Comparison of ENCODE assay signal across 40 cellular contexts in the genomic region with DNA sequence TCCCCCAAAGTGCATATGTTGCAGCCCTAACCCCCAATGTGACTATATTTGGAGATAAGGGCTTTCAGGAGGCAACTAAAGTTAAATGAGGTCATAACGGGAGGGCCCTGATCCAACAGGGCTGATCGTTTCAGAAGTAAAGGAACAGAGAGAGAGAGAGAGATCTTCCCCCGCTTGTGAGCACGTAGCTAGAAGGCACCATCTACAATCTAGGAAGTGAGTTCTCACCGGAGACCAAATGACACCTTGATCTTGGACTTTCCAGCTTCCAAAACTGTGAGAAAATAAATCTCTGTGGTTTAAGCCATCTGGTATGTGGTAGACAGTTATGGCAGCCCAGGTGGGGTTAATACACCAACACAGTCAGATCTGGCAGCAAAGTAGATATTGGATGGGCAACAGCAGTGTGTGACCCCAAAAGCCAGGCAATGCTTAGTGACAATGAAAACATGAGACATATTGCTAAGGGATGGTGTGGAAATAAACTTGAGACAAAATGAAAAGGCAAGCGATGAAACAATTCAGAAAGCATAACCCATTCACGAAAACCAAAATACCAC.
"Had no signal": no experiment of that assay in that cellular context is flagged by ENCODE, and none has a peak within 500 bp of the region (broad histone marks: within the 10 kb centered on the region; RNA-seq: fewer than 3 reads in every experiment).

No MANE protein-coding gene starts in this region.

- FAIRE-seq: astrocyte, TTC549 had no signal

- ATAC-seq: activated CD8-positive, alpha-beta T cell treated with anti-CD3 and anti-CD28 coated beads for 36 hours; activated naive CD4-positive, alpha-beta T cell treated with anti-CD3 and anti-CD28 coated beads, Interleukin-2, amount 50 U/mL, for 72 hours; activated T-cell treated with anti-CD3 and anti-CD28 coated beads, Interleukin-2, amount 50 U/mL, for 4 hours; activated T-cell treated with anti-CD3 and anti-CD28 coated beads, Interleukin-2, amount 50 U/mL, for 72 hours; activated T-helper 17 cell treated with anti-CD3 and anti-CD28 coated beads, Interleukin-2, amount 50 U/mL, for 72 hours; body of pancreas had no signal

- H3K9me3 Mint-ChIP-seq: activated B cell treated with CpG ODN at 0.5 μM for 24 hours; activated CD4-positive, alpha-beta memory T cell treated with anti-CD3 and anti-CD28 coated beads for 36 hours; activated CD4-positive, alpha-beta T cell treated with anti-CD3 and anti-CD28 coated beads, Interleukin-2, amount 10 ng/mL, durations not matched to agents 24 days and 14 days; activated CD8-positive, alpha-beta T cell treated with anti-CD3 and anti-CD28 coated beads for 36 hours; activated naive CD8-positive, alpha-beta T cell treated with anti-CD3 and anti-CD28 coated beads for 36 hours; activated T-cell treated with anti-CD3 and anti-CD28 coated beads, Interleukin-2, amount 50 U/mL, for 4 hours; activated T-cell treated with anti-CD3 and anti-CD28 coated beads, Interleukin-2, amount 50 U/mL, for 72 hours; activated T-helper 1 cell treated with anti-CD3 and anti-CD28 coated beads, Interleukin-12 subunit alpha, Interleukin-12 subunit beta, Interleukin-2, Interleukin-4 antibody, amounts not matched to agents 30 ng/mL and 10 ng/mL and 1 ng/mL, durations not matched to agents 14 hours and 24 hours and 36 hours; activated T-helper 17 cell treated with anti-CD3 and anti-CD28 coated beads, Interleukin-2, amount 50 U/mL, for 72 hours; T-helper 1 cell treated with Interleukin-12 subunit alpha and Interleukin-12 subunit beta and Interleukin-4 antibody, amounts not matched to agents 30 μg/mL and 1 μg/mL, for 36 hours; T-helper 2 cell treated with Interferon-gamma antibody and Interleukin-4, amounts not matched to agents 5 μg/mL and 100 μg/mL, for 36 hours had no signal

- H3K27ac Mint-ChIP-seq: activated B cell treated with CpG ODN at 0.5 μM for 24 hours; activated CD4-positive, alpha-beta memory T cell treated with anti-CD3 and anti-CD28 coated beads for 36 hours; activated CD4-positive, alpha-beta T cell treated with anti-CD3 and anti-CD28 coated beads, Interleukin-2, amount 10 ng/mL, durations not matched to agents 24 days and 14 days; activated CD8-positive, alpha-beta T cell treated with anti-CD3 and anti-CD28 coated beads for 36 hours; activated naive CD4-positive, alpha-beta T cell treated with anti-CD3 and anti-CD28 coated beads for 36 hours; activated naive CD4-positive, alpha-beta T cell treated with anti-CD3 and anti-CD28 coated beads, Interleukin-2, amount 50 U/mL, for 72 hours; activated naive CD8-positive, alpha-beta T cell treated with anti-CD3 and anti-CD28 coated beads for 36 hours; activated T-cell treated with anti-CD3 and anti-CD28 coated beads, Interleukin-2, amount 50 U/mL, for 72 hours; activated T-helper 1 cell treated with anti-CD3 and anti-CD28 coated beads, Interleukin-12 subunit alpha, Interleukin-12 subunit beta, Interleukin-2, Interleukin-4 antibody, amounts not matched to agents 30 ng/mL and 10 ng/mL and 1 ng/mL, durations not matched to agents 14 hours and 24 hours and 36 hours; activated T-helper 17 cell treated with anti-CD3 and anti-CD28 coated beads, Interleukin-2, amount 50 U/mL, for 72 hours; T-helper 1 cell treated with Interleukin-12 subunit alpha and Interleukin-12 subunit beta and Interleukin-4 antibody, amounts not matched to agents 30 μg/mL and 1 μg/mL, for 36 hours; T-helper 2 cell treated with Interferon-gamma antibody and Interleukin-4, amounts not matched to agents 5 μg/mL and 100 μg/mL, for 36 hours had no signal

- DNase-seq: activated B cell treated with CpG ODN at 0.5 μM for 24 hours; activated CD4-positive, alpha-beta memory T cell treated with anti-CD3 and anti-CD28 coated beads for 36 hours; activated CD4-positive, alpha-beta T cell treated with anti-CD3 and anti-CD28 coated beads for 4 hours; activated CD4-positive, alpha-beta T cell treated with anti-CD3 and anti-CD28 coated beads, Interleukin-2, amount 10 ng/mL, durations not matched to agents 24 days and 14 days; activated CD4-positive, alpha-beta T cell treated with anti-CD3 and anti-CD28 coated beads, Interleukin-2, amount 50 U/mL, for 1 hour; activated CD4-positive, alpha-beta T cell treated with anti-CD3 and anti-CD28 coated beads, Interleukin-2, amount 50 U/mL, for 4 hours; activated CD4-positive, CD25-positive, alpha-beta regulatory T cell treated with anti-CD3 and anti-CD28 coated beads, Interleukin-2, amount 50 U/mL, for 72 hours; activated CD8-positive, alpha-beta memory T cell treated with anti-CD3 and anti-CD28 coated beads, Interleukin-2, amount 50 U/mL, for 4 hours; activated CD8-positive, alpha-beta T cell treated with anti-CD3 and anti-CD28 coated beads for 36 hours; activated effector memory CD4-positive, alpha-beta T cell treated with anti-CD3 and anti-CD28 coated beads, Interleukin-2, amount 50 U/mL, for 16 hours; activated gamma-delta T cell treated with Interleukin-2 at 50 U/mL for 16 hours; activated naive CD4-positive, alpha-beta T cell; activated naive CD4-positive, alpha-beta T cell treated with anti-CD3 and anti-CD28 coated beads for 36 hours; activated naive CD4-positive, alpha-beta T cell treated with anti-CD3 and anti-CD28 coated beads, Interleukin-2, amount 50 U/mL, for 16 hours; activated naive CD8-positive, alpha-beta T cell treated with anti-CD3 and anti-CD28 coated beads for 36 hours; activated T-cell treated with anti-CD3 and anti-CD28 coated beads for 4 hours; activated T-cell treated with anti-CD3 and anti-CD28 coated beads, Interleukin-2, amount 50 U/mL, for 1 hour; activated T-cell treated with anti-CD3 and anti-CD28 coated beads, Interleukin-2, amount 50 U/mL, for 4 hours; activated T-cell treated with anti-CD3 and anti-CD28 coated beads, Interleukin-2, amount 50 U/mL, for 72 hours; adrenal gland; amniotic stem cell; aorta; body of pancreas; brain microvascular endothelial cell; caudate nucleus; cerebellar nuclear complex; T-helper 1 cell; T-helper 2 cell; T-helper 9 cell had no signal

- H3K36me3 Mint-ChIP-seq: activated CD4-positive, alpha-beta memory T cell treated with anti-CD3 and anti-CD28 coated beads for 36 hours; activated naive CD4-positive, alpha-beta T cell treated with anti-CD3 and anti-CD28 coated beads, Interleukin-2, amount 50 U/mL, for 72 hours; activated naive CD8-positive, alpha-beta T cell treated with anti-CD3 and anti-CD28 coated beads for 36 hours had no signal

- H3K27me3 Mint-ChIP-seq: activated B cell treated with CpG ODN at 0.5 μM for 24 hours; activated CD4-positive, alpha-beta memory T cell treated with anti-CD3 and anti-CD28 coated beads for 36 hours; activated CD4-positive, alpha-beta T cell treated with anti-CD3 and anti-CD28 coated beads, Interleukin-2, amount 10 ng/mL, durations not matched to agents 24 days and 14 days had no signal

- H3K27me3 ChIP-seq: adrenal gland, body of pancreas, brain microvascular endothelial cell, breast epithelium had no signal

- H3K36me3 ChIP-seq: adrenal gland, brain microvascular endothelial cell, breast epithelium, cardiac muscle cell had no signal

- H3K27ac ChIP-seq: adrenal gland, body of pancreas, brain microvascular endothelial cell, breast epithelium, cardiac muscle cell, VCaP had no signal

- H3K9me3 ChIP-seq: adrenal gland, body of pancreas, breast epithelium had no signal

- H3K4me3 ChIP-seq: adrenal gland, body of pancreas, breast epithelium, cardiac muscle cell had no signal

- H3K4me3 Mint-ChIP-seq: activated B cell treated with CpG ODN at 0.5 μM for 24 hours; activated CD4-positive, alpha-beta memory T cell treated with anti-CD3 and anti-CD28 coated beads for 36 hours; activated CD4-positive, alpha-beta T cell treated with anti-CD3 and anti-CD28 coated beads, Interleukin-2, amount 10 ng/mL, durations not matched to agents 24 days and 14 days; activated CD8-positive, alpha-beta T cell treated with anti-CD3 and anti-CD28 coated beads for 36 hours; activated naive CD4-positive, alpha-beta T cell treated with anti-CD3 and anti-CD28 coated beads for 36 hours; activated naive CD8-positive, alpha-beta T cell treated with anti-CD3 and anti-CD28 coated beads for 36 hours; activated T-cell treated with anti-CD3 and anti-CD28 coated beads, Interleukin-2, amount 50 U/mL, for 4 hours; activated T-cell treated with anti-CD3 and anti-CD28 coated beads, Interleukin-2, amount 50 U/mL, for 72 hours; activated T-helper 1 cell treated with anti-CD3 and anti-CD28 coated beads, Interleukin-12 subunit alpha, Interleukin-12 subunit beta, Interleukin-2, Interleukin-4 antibody, amounts not matched to agents 30 ng/mL and 10 ng/mL and 1 ng/mL, durations not matched to agents 14 hours and 24 hours and 36 hours; activated T-helper 17 cell treated with anti-CD3 and anti-CD28 coated beads, Interleukin-2, amount 50 U/mL, for 72 hours; central memory CD8-positive, alpha-beta T cell; T-helper 1 cell treated with Interleukin-12 subunit alpha and Interleukin-12 subunit beta and Interleukin-4 antibody, amounts not matched to agents 30 μg/mL and 1 μg/mL, for 36 hours; T-helper 2 cell treated with Interferon-gamma antibody and Interleukin-4, amounts not matched to agents 5 μg/mL and 100 μg/mL, for 36 hours had no signal

- H3K4me1 Mint-ChIP-seq: activated B cell treated with CpG ODN at 0.5 μM for 24 hours; activated CD4-positive, alpha-beta T cell treated with anti-CD3 and anti-CD28 coated beads, Interleukin-2, amount 10 ng/mL, durations not matched to agents 24 days and 14 days; activated naive CD8-positive, alpha-beta T cell treated with anti-CD3 and anti-CD28 coated beads for 36 hours; activated T-helper 17 cell treated with anti-CD3 and anti-CD28 coated beads, Interleukin-2, amount 50 U/mL, for 72 hours; central memory CD8-positive, alpha-beta T cell had no signal

- H3K4me1 ChIP-seq: adrenal gland, body of pancreas, breast epithelium had no signal
